30 cellular contexts compared by ENCODE assay signal in the genomic region with DNA sequence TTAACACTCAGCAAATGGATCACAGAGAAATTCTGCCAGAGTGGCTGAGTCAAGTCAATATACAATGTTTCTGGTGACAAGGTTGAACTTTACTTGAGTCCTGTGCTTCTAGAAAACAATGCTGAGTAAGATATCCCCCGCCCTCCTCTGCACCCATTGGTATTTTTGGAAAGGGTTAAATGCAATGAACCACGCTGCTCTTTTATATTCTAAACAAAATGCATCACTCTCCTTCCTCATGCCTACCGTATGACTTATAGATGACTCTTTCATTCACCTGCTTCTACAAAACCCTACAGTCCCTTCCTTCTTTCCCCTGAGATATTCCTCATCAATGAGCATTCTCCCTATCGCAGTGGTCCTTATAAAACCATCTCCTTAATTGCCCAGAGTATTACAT.
"Had no signal": no experiment of that assay in that cellular context is flagged by ENCODE, and none has a peak within 500 bp of the region (broad histone marks: within the 10 kb centered on the region; RNA-seq: fewer than 3 reads in every experiment).

No MANE protein-coding gene starts in this region.

- H3K36me3 ChIP-seq: brain microvascular endothelial cell, gastrocnemius medialis, pancreas, prostate gland, upper lobe of left lung, WERI-Rb-1 had no signal

- H3K4me1 Mint-ChIP-seq: activated naive CD4-positive, alpha-beta T cell treated with anti-CD3 and anti-CD28 coated beads, Interleukin-2, amount 10 ng/mL, durations not matched to agents 7 days and 5 days; activated naive CD8-positive, alpha-beta T cell treated with anti-CD3 and anti-CD28 coated beads, Interleukin-2, amount 10 ng/mL, durations not matched to agents 7 days and 5 days; endodermal cell; neural crest cell; stimulated activated memory B cell treated with anti-CD40 and anti-IgM and Interleukin-4, amounts not matched to agents 10 μg/mL and 1 μg/mL and 100 μg/mL, for 72 hours; stimulated activated naive CD8-positive, alpha-beta T cell treated with anti-CD3 and anti-CD28 coated beads, Interleukin-15, amount 100 ng/mL, for 72 hours had no signal

- H3K4me3 ChIP-seq: gastrocnemius medialis, pancreas, prostate gland, smooth muscle cell, upper lobe of left lung had no signal

- DNase-seq: activated CD4-positive, alpha-beta T cell treated with anti-CD3 and anti-CD28 coated beads for 48 hours; activated CD4-positive, alpha-beta T cell treated with anti-CD3 and anti-CD28 coated beads, Interleukin-2, amount 50 U/mL, for 48 hours; activated CD8-positive, alpha-beta memory T cell treated with anti-CD3 and anti-CD28 coated beads for 24 hours; activated gamma-delta T cell; activated naive CD4-positive, alpha-beta T cell treated with anti-CD3 and anti-CD28 coated beads, Interleukin-2, amount 10 ng/mL, durations not matched to agents 7 days and 5 days; activated naive CD8-positive, alpha-beta T cell treated with anti-CD3 and anti-CD28 coated beads, Interleukin-2, amount 10 ng/mL, durations not matched to agents 7 days and 5 days; brain microvascular endothelial cell; caudate nucleus; endodermal cell; gastrocnemius medialis; head of caudate nucleus; hippocampal formation; mesenchymal stem cell; naive thymus-derived CD8-positive, alpha-beta T cell; nucleus accumbens; pancreas; stimulated activated CD4-positive, alpha-beta T cell treated with anti-CD3 and anti-CD28 coated beads, Interleukin-1b, Interleukin-23, amount 100 ng/mL, for 48 hours; stimulated activated CD4-positive, alpha-beta T cell treated with anti-CD3 and anti-CD28 coated beads, Interleukin-4, amount 100 ng/mL, for 4 hours; stimulated activated CD8-positive, alpha-beta memory T cell treated with anti-CD3 and anti-CD28 coated beads, Interleukin-4, amount 100 ng/mL, for 48 hours; stimulated activated naive CD8-positive, alpha-beta T cell treated with anti-CD3 and anti-CD28 coated beads, Interleukin-15, amount 100 ng/mL, for 72 hours; substantia nigra; T-helper 9 cell; upper lobe of left lung; WERI-Rb-1 had no signal

- ATAC-seq: activated CD4-positive, CD25-positive, alpha-beta regulatory T cell treated with anti-CD3 and anti-CD28 coated beads, Interleukin-2, amount 50 U/mL, for 24 hours; gastrocnemius medialis; naive thymus-derived CD8-positive, alpha-beta T cell; pancreas; stimulated activated naive CD8-positive, alpha-beta T cell treated with anti-CD3 and anti-CD28 coated beads, Interleukin-15, amount 100 ng/mL, for 72 hours had no signal

- H3K27ac ChIP-seq: brain microvascular endothelial cell, gastrocnemius medialis, pancreas, prostate gland, WERI-Rb-1 had no signal

- H3K4me1 ChIP-seq: gastrocnemius medialis, pancreas, prostate gland had no signal

- H3K4me2 ChIP-seq: smooth muscle cell had no signal

- H3K36me3 Mint-ChIP-seq: activated naive CD4-positive, alpha-beta T cell treated with anti-CD3 and anti-CD28 coated beads, Interleukin-2, amount 10 ng/mL, durations not matched to agents 7 days and 5 days; activated naive CD8-positive, alpha-beta T cell treated with anti-CD3 and anti-CD28 coated beads, Interleukin-2, amount 10 ng/mL, durations not matched to agents 7 days and 5 days; naive thymus-derived CD8-positive, alpha-beta T cell; stimulated activated memory B cell treated with anti-CD40 and anti-IgM and Interleukin-4, amounts not matched to agents 10 μg/mL and 1 μg/mL and 100 μg/mL, for 72 hours had no signal

- H3K27me3 ChIP-seq: brain microvascular endothelial cell, gastrocnemius medialis, pancreas, upper lobe of left lung had no signal

- H3K9me3 ChIP-seq: gastrocnemius medialis, pancreas, prostate gland had no signal

- H3K4me3 Mint-ChIP-seq: activated naive CD4-positive, alpha-beta T cell treated with anti-CD3 and anti-CD28 coated beads, Interleukin-2, amount 10 ng/mL, durations not matched to agents 7 days and 5 days; activated naive CD8-positive, alpha-beta T cell treated with anti-CD3 and anti-CD28 coated beads, Interleukin-2, amount 10 ng/mL, durations not matched to agents 7 days and 5 days; endodermal cell; naive thymus-derived CD8-positive, alpha-beta T cell; neural crest cell; stimulated activated memory B cell treated with anti-CD40 and anti-IgM and Interleukin-4, amounts not matched to agents 10 μg/mL and 1 μg/mL and 100 μg/mL, for 72 hours; stimulated activated naive CD8-positive, alpha-beta T cell treated with anti-CD3 and anti-CD28 coated beads, Interleukin-15, amount 100 ng/mL, for 72 hours; T-helper 1 cell treated with Interleukin-12 subunit alpha and Interleukin-12 subunit beta and Interleukin-4 antibody, amounts not matched to agents 30 μg/mL and 1 μg/mL, for 36 hours had no signal

- H3K27me3 Mint-ChIP-seq: activated naive CD4-positive, alpha-beta T cell treated with anti-CD3 and anti-CD28 coated beads, Interleukin-2, amount 10 ng/mL, durations not matched to agents 7 days and 5 days; activated naive CD8-positive, alpha-beta T cell treated with anti-CD3 and anti-CD28 coated beads, Interleukin-2, amount 10 ng/mL, durations not matched to agents 7 days and 5 days; stimulated activated memory B cell treated with anti-CD40 and anti-IgM and Interleukin-4, amounts not matched to agents 10 μg/mL and 1 μg/mL and 100 μg/mL, for 72 hours; stimulated activated naive CD8-positive, alpha-beta T cell treated with anti-CD3 and anti-CD28 coated beads, Interleukin-15, amount 100 ng/mL, for 72 hours had no signal

- H3K27ac Mint-ChIP-seq: activated naive CD4-positive, alpha-beta T cell treated with anti-CD3 and anti-CD28 coated beads, Interleukin-2, amount 10 ng/mL, durations not matched to agents 7 days and 5 days; activated naive CD8-positive, alpha-beta T cell treated with anti-CD3 and anti-CD28 coated beads, Interleukin-2, amount 10 ng/mL, durations not matched to agents 7 days and 5 days; endodermal cell; naive thymus-derived CD8-positive, alpha-beta T cell; stimulated activated memory B cell treated with anti-CD40 and anti-IgM and Interleukin-4, amounts not matched to agents 10 μg/mL and 1 μg/mL and 100 μg/mL, for 72 hours; stimulated activated naive CD8-positive, alpha-beta T cell treated with anti-CD3 and anti-CD28 coated beads, Interleukin-15, amount 100 ng/mL, for 72 hours; T-helper 1 cell treated with Interleukin-12 subunit alpha and Interleukin-12 subunit beta and Interleukin-4 antibody, amounts not matched to agents 30 μg/mL and 1 μg/mL, for 36 hours had no signal
